ENCODE assay signal across 32 cellular contexts in genomic region chr6:36265744-36266143, GRCh38. TPM values are rescaled to one million over a fixed set of nuclear protein-coding genes. Genes with fewer than 3 reads are reported as not detected.
"Had no signal": no experiment of that assay in that cellular context is flagged by ENCODE, and none has a peak within 500 bp of the region (broad histone marks: within the 10 kb centered on the region; RNA-seq: fewer than 3 reads in every experiment).

No MANE protein-coding gene starts in this region.

- FAIRE-seq: endometrium, islet of Langerhans, keratinocyte had no signal

- H3K4me1 ChIP-seq: gastrocnemius medialis, heart right ventricle, left lung, lower lobe of right lung had no signal

- DNase-seq: cortex of kidney; effector CD8-positive, alpha-beta T cell; effector memory CD8-positive, alpha-beta T cell; endodermal cell; erythroblast; esophagus squamous epithelium; foreskin fibroblast; foreskin melanocyte; gastrocnemius medialis; glutamatergic neuron; head of caudate nucleus; heart right ventricle; hippocampal formation; left cardiac atrium; left lung; left ventricle myocardium superior; lower lobe of right lung; mesenchymal stem cell; mucosa of descending colon; naive B cell; naive thymus-derived CD8-positive, alpha-beta T cell had no signal

- H3K9me3 ChIP-seq: gastrocnemius medialis had no signal

- H3K4me3 ChIP-seq: esophagus squamous epithelium, gastrocnemius medialis, heart right ventricle, left lung, lower lobe of right lung, mucosa of descending colon had no signal

- H3K27ac ChIP-seq: epithelial cell of prostate, esophagus squamous epithelium, gastrocnemius medialis, heart right ventricle, left lung, lower lobe of right lung had no signal

- ATAC-seq: effector memory CD8-positive, alpha-beta T cell; esophagus mucosa; gastrocnemius medialis; heart right ventricle; left cardiac atrium; left ventricle myocardium superior; lower lobe of right lung; mucosa of descending colon; naive thymus-derived CD8-positive, alpha-beta T cell had no signal

- H3K36me3 ChIP-seq: esophagus squamous epithelium, gastrocnemius medialis, heart right ventricle, left lung, lower lobe of right lung had no signal

RNA-seq across cellular contexts. Expression of gene PNPLA1, which starts 4.1 kb away (rescaled TPM):
- total RNA-seq: dermis microvascular lymphatic vessel endothelial cell; endodermal cell; gastrocnemius medialis; glomerular endothelial cell; kidney epithelial cell; left cardiac atrium; left ventricle myocardium superior; lung microvascular endothelial cell; mesothelial cell of epicardium; myocyte; naive thymus-derived CD8-positive, alpha-beta T cell had no signal
- polyA plus RNA-seq: heart right ventricle; naive thymus-derived CD8-positive, alpha-beta T cell had no signal
